ENCODE assay signal across 18 cellular contexts in the genomic region with DNA sequence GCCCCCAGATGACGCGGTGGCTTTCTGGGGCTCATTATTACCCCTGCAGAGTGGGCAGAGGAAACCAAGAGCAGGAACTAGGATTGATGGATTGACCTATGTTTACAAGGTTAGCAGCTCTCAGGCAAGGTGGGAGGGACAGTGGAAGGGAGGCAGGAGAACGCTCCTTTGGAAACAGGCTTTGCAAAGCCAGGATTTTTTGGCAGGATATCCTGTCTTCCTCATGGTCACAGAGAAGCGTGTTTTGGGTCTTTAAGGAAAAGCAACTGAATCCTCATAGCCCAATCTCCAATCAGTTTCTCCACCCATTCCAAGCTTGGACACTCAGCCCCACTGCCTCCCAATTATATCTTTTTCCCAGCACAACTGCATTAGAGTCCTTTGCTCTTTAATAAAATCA.
DNase-seq lines count a peak whose midpoint lies in the region; ATAC-seq, FAIRE-seq and TF ChIP-seq lines count a peak whose summit lies in the region.
"Had no signal": no experiment of that assay in that cellular context is flagged by ENCODE, and none has a peak within 500 bp of the region (broad histone marks: within the 10 kb centered on the region; RNA-seq: fewer than 3 reads in every experiment).

No MANE protein-coding gene starts in this region.

- no peak for TF ChIP-seq CTCF in right lobe of liver (IDR thresholded peaks at IDR 0.05)

- no peaks in the 10 kb centered on the region for H3K36me3 ChIP-seq in mesendoderm (ENCODE audit: control insufficient read depth, insufficient read depth, low read length)
- H3K36me3 ChIP-seq in right lobe of liver: no peaks in the 10 kb centered on the region
- H3K36me3 ChIP-seq: spleen, upper lobe of right lung, WERI-Rb-1 had no signal

- peak overlapping the region; percentile 24 for H2BK5ac ChIP-seq in mesendoderm (ENCODE audit: low read length)

- H4K5ac ChIP-seq in mesendoderm (ENCODE audit: low read length): no peak overlapping the region

- H3K27me3 ChIP-seq in mesendoderm (ENCODE audit: insufficient read depth, low read length, poor library complexity): no peaks in the 10 kb centered on the region
- H3K27me3 ChIP-seq in right lobe of liver: no peaks in the 10 kb centered on the region

- peaks cover 37% of the 10 kb centered on the region for H3K79me2 ChIP-seq in mesendoderm (ENCODE audit: control insufficient read depth, insufficient read depth, low read length)

- H3K27ac Mint-ChIP-seq in activated T-helper 17 cell treated with anti-CD3 and anti-CD28 coated beads, Interleukin-2, amount 50 U/mL, for 72 hours: peak overlapping the region; percentile 26
- H3K27ac Mint-ChIP-seq: effector memory CD8-positive, alpha-beta T cell; nephron; T-helper 2 cell treated with Interferon-gamma antibody and Interleukin-4, amounts not matched to agents 5 μg/mL and 100 μg/mL, for 36 hours had no signal

- H3K27ac ChIP-seq in mesendoderm (ENCODE audit: low read depth, low read length): peak overlapping the region; percentile 29
- H3K27ac ChIP-seq in right lobe of liver: no peak overlapping the region
- H3K27ac ChIP-seq: SK-N-MC, spleen, upper lobe of right lung, WERI-Rb-1 had no signal

- peaks cover 16% of the 10 kb centered on the region for H3K27me3 Mint-ChIP-seq in activated T-helper 17 cell treated with anti-CD3 and anti-CD28 coated beads, Interleukin-2, amount 50 U/mL, for 72 hours

- peaks cover 9% of the 10 kb centered on the region for H3K79me1 ChIP-seq in mesendoderm (ENCODE audit: low read length)

- no peak overlapping the region for H2BK15ac ChIP-seq in mesendoderm (replicated peaks; ENCODE audit: low read depth)

- ATAC-seq in left ventricle myocardium superior (no peak), GM18907 (IDR thresholded peaks at IDR 0.05; ENCODE audit: unreplicated experiment) (no peak), right lobe of liver (no peak)
- no peak for ATAC-seq in activated T-helper 17 cell treated with anti-CD3 and anti-CD28 coated beads, Interleukin-2, amount 50 U/mL, for 72 hours (replicated peaks)
- ATAC-seq: effector memory CD8-positive, alpha-beta T cell; left colon; upper lobe of right lung had no signal

- intact Hi-C loops in cardiac septum (cut with DNase I): no loop called here
- intact Hi-C loops in left ventricle myocardium superior (cut with micrococcal nuclease): no loop called here
- intact Hi-C loops in right lobe of liver (cut with DNase I): no loop called here

- no CpG with 5 or more reads among the region's 4 CpGs for WGBS in mesendoderm (ENCODE audit: extremely low coverage, insufficient coverage, low lambda C conversion rate)
- 62% methylated on average over 3 of the region's 4 CpGs for WGBS in right lobe of liver (ENCODE audit: insufficient coverage, low coverage, low lambda C conversion rate, missing lambda C conversion rate)

- H3K4me3 Mint-ChIP-seq in activated T-helper 17 cell treated with anti-CD3 and anti-CD28 coated beads, Interleukin-2, amount 50 U/mL, for 72 hours: peak overlapping the region; percentile 31
- H3K4me3 Mint-ChIP-seq: effector memory CD8-positive, alpha-beta T cell; T-helper 2 cell treated with Interferon-gamma antibody and Interleukin-4, amounts not matched to agents 5 μg/mL and 100 μg/mL, for 36 hours had no signal

- H2AK5ac ChIP-seq in mesendoderm (ENCODE audit: low read length): peak overlapping the region; percentile 0

- H3K18ac ChIP-seq in mesendoderm (ENCODE audit: low read length): peak overlapping the region; percentile 34

- DNase-seq in cardiac septum (ENCODE audit: low spot score) (peak; percentile 26), left ventricle myocardium superior (no peak), mesendoderm (peak; percentile 43), urothelium cell line (ENCODE audit: low spot score) (no peak), right lobe of liver (no peak), NCI-H2227 treated with DMSO at 0.1 percent for 48 hours (lab: John Stamatoyannopoulos, UW) (no peak)
- DNase-seq: effector memory CD8-positive, alpha-beta T cell; KBM-7; left colon; spleen; WERI-Rb-1 had no signal

- peak overlapping the region; percentile 19 for H3K56ac ChIP-seq in mesendoderm (ENCODE audit: low read length)

- peak overlapping the region; percentile 18 for H3K9ac ChIP-seq in mesendoderm (ENCODE audit: low read length)

- TF ChIP-seq POLR2A in right lobe of liver (IDR thresholded peaks at IDR 0.05): no peak

- no peak overlapping the region for H2BK120ac ChIP-seq in mesendoderm (ENCODE audit: low read depth, low read length)

- no peak overlapping the region for H3K4me2 ChIP-seq in mesendoderm (ENCODE audit: low read length)

- H3K4me1 Mint-ChIP-seq in activated T-helper 17 cell treated with anti-CD3 and anti-CD28 coated beads, Interleukin-2, amount 50 U/mL, for 72 hours: peaks cover 21% of the 10 kb centered on the region

- H3K23ac ChIP-seq in mesendoderm (ENCODE audit: low read length): no peak overlapping the region

- H3K36me3 Mint-ChIP-seq in activated T-helper 17 cell treated with anti-CD3 and anti-CD28 coated beads, Interleukin-2, amount 50 U/mL, for 72 hours (ENCODE audit: low read depth): no peaks in the 10 kb centered on the region

- H4K8ac ChIP-seq in mesendoderm (ENCODE audit: low read depth, low read length): no peak overlapping the region

- H3K4me1 ChIP-seq in mesendoderm (ENCODE audit: control insufficient read depth, low read depth, low read length) (peaks cover 21% of the 10 kb centered on the region), right lobe of liver (no peaks in the 10 kb centered on the region)

- no peak overlapping the region for H3K4me3 ChIP-seq in mesendoderm (ENCODE audit: low read length)
- H3K4me3 ChIP-seq in right lobe of liver: no peak overlapping the region
- H3K4me3 ChIP-seq: SK-N-MC, spleen, upper lobe of right lung had no signal

- no peaks in the 10 kb centered on the region for H3K9me3 ChIP-seq in right lobe of liver
- H3K9me3 ChIP-seq: spleen, upper lobe of right lung had no signal

- FAIRE-seq in urothelium cell line (lab: Jason Lieb, UNC): no peak
- FAIRE-seq: A204.1 had no signal

- H3K9me3 Mint-ChIP-seq in activated T-helper 17 cell treated with anti-CD3 and anti-CD28 coated beads, Interleukin-2, amount 50 U/mL, for 72 hours: no peaks in the 10 kb centered on the region
- H3K9me3 Mint-ChIP-seq: effector memory CD8-positive, alpha-beta T cell; nephron; T-helper 2 cell treated with Interferon-gamma antibody and Interleukin-4, amounts not matched to agents 5 μg/mL and 100 μg/mL, for 36 hours had no signal

- no peak overlapping the region for H3K4ac ChIP-seq in mesendoderm (ENCODE audit: low read depth, low read length)

Comparison
In these comparisons a context has a peak if more than half of its experiments do, and no peak if none do; other contexts are left out.
1. DNase-seq: peak in cardiac septum (single experiment) and mesendoderm (single experiment); none in left ventricle myocardium superior (single experiment), urothelium cell line (single experiment), right lobe of liver (0 of 3) and NCI-H2227 treated with DMSO at 0.1 percent for 48 hours (single experiment).